ENCODE assay signal across 9 cellular contexts in the genomic region with DNA sequence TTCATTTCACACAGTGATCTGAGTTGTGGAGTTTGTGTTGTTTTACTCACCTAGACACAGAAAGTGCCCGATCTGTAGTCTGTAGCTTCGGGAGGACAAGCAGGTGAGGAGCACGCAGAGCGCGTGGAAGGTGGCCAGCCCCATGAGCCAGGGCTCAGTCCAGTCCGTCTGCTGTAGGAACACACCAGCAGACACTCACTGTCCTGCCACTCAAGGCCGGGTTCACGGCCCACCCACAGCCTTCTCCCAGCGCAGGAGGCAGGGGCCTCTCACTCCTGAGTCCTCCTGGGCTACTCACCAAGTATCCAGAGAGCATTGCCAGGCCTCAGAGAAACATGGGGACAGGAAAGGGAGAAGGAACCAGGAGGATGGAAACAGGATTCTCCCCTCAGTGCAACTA. TPM values are rescaled to one million over a fixed set of nuclear protein-coding genes. Genes with fewer than 3 reads are reported as not detected.
A peak's percentile ranks its signal among the peaks of the same experiment; 100 is the strongest.
DNase-seq lines count a peak whose midpoint lies in the region; ATAC-seq and TF ChIP-seq lines count a peak whose summit lies in the region.
"Had no signal": no experiment of that assay in that cellular context is flagged by ENCODE, and none has a peak within 500 bp of the region (broad histone marks: within the 10 kb centered on the region; RNA-seq: fewer than 3 reads in every experiment).

No MANE protein-coding gene starts in this region.

- peak overlapping the region; percentile 89 for H3K4me3 Mint-ChIP-seq in activated CD4-positive, alpha-beta memory T cell treated with anti-CD3 and anti-CD28 coated beads for 36 hours

- H3K4me1 ChIP-seq in iPS-20b (ENCODE audit: insufficient read depth, low read length), result peaks cover 10% of the 10 kb centered on the region; the same call in 1 of the 2 replicates
- H3K4me1 ChIP-seq in uterus, result peaks cover 0 to 8% of the 10 kb centered on the region in 2 donors

- peaks cover 13% of the 10 kb centered on the region for H3K36me3 Mint-ChIP-seq in activated CD4-positive, alpha-beta memory T cell treated with anti-CD3 and anti-CD28 coated beads for 36 hours

- H3K4me1 Mint-ChIP-seq in activated CD4-positive, alpha-beta memory T cell treated with anti-CD3 and anti-CD28 coated beads for 36 hours (ENCODE audit: low read depth), result peaks cover 38% of the 10 kb centered on the region

- no peak overlapping the region for H3K27ac Mint-ChIP-seq in activated CD4-positive, alpha-beta memory T cell treated with anti-CD3 and anti-CD28 coated beads for 36 hours

- H3K27ac ChIP-seq in iPS-20b (ENCODE audit: low read length) (no peak overlapping the region), uterus (peak overlapping the region; percentile 50 to 70)

- ATAC-seq in Right ventricle myocardium superior (ENCODE audit: poor library complexity), result no peak
- no peak for ATAC-seq in HG03521 (IDR thresholded peaks at IDR 0.05; ENCODE audit: unreplicated experiment)

- peak; percentile 41 for DNase-seq in Right ventricle myocardium superior
- DNase-seq in cardiac septum (ENCODE audit: low spot score), result no peak
- no peak for DNase-seq in activated CD4-positive, alpha-beta memory T cell treated with anti-CD3 and anti-CD28 coated beads for 36 hours
- DNase-seq in uterus, result peak in 1 of 2 donors; percentile 37
- DNase-seq in COLO829 (ENCODE audit: low spot score), result no peak
- no peak for DNase-seq in NCI-H187 (lab: John Stamatoyannopoulos, UW)

- peak overlapping the region; percentile 88; the same call in 1 of the 2 replicates for H3K4me3 ChIP-seq in iPS-20b (ENCODE audit: low read length)
- H3K4me3 ChIP-seq in uterus, result no peak overlapping the region

- peak overlapping the region; percentile 61; the same call in 1 of the 2 replicates for H3K9ac ChIP-seq in iPS-20b (ENCODE audit: low read depth, low read length)

- intact Hi-C loops in Right ventricle myocardium superior (cut with DNase I) (no loop called here), cardiac septum (cut with DNase I) (no loop called here), uterus (cut with DNase I; ENCODE audit: low total_unique reads) (no loop called here)
- intact Hi-C loops in activated CD4-positive, alpha-beta memory T cell treated with anti-CD3 and anti-CD28 coated beads for 36 hours (cut with micrococcal nuclease), result no loop called here

- H3K9me3 Mint-ChIP-seq in activated CD4-positive, alpha-beta memory T cell treated with anti-CD3 and anti-CD28 coated beads for 36 hours, result no peaks in the 10 kb centered on the region

- no peaks in the 10 kb centered on the region for H3K27me3 Mint-ChIP-seq in activated CD4-positive, alpha-beta memory T cell treated with anti-CD3 and anti-CD28 coated beads for 36 hours

- H3K36me3 ChIP-seq in iPS-20b (ENCODE audit: insufficient read depth, low read depth, low read length) (peaks cover 30% of the 10 kb centered on the region), uterus (no peaks in the 10 kb centered on the region)

- no peak for TF ChIP-seq CTCF in uterus (IDR thresholded peaks at IDR 0.05)

- POLR2A ChIA-PET in activated CD4-positive, alpha-beta memory T cell treated with anti-CD3 and anti-CD28 coated beads for 36 hours (lab: Charles Lee), result no interaction called here

- H3K9me3 ChIP-seq in iPS-20b (ENCODE audit: insufficient read depth, low read depth, low read length) (no peaks in the 10 kb centered on the region), uterus (no peaks in the 10 kb centered on the region)

- CTCF ChIA-PET in activated CD4-positive, alpha-beta memory T cell treated with anti-CD3 and anti-CD28 coated beads for 36 hours (lab: Charles Lee), result interaction anchor here (1.7 kb wide), 1 partner anchor 39 kb away, joined by 4 read pairs; no protein-coding TSS in a partner anchor

- no peaks in the 10 kb centered on the region for H3K27me3 ChIP-seq in iPS-20b (ENCODE audit: insufficient read depth, low read length)
- H3K27me3 ChIP-seq in uterus, result no peaks in the 10 kb centered on the region
- H3K27me3 ChIP-seq: cardiac muscle cell had no signal

- no peak for TF ChIP-seq POLR2A in uterus (IDR thresholded peaks at IDR 0.05)

RNA-seq across cellular contexts. Expression of a gene that starts 1.7 kb away (rescaled TPM):
- 10.3 TPM for total RNA-seq in Right ventricle myocardium superior
- 8.8 TPM for total RNA-seq in cardiac septum
- total RNA-seq in activated CD4-positive, alpha-beta memory T cell treated with anti-CD3 and anti-CD28 coated beads for 36 hours, result 10 to 100 TPM; 20.8 to 21.8 TPM
- 10 to 100 TPM; 10.8 to 49.7 (median 34.3) TPM for total RNA-seq in uterus
